11 cellular contexts compared by ENCODE assay signal in genomic region chr3:104437131-104437750, GRCh38.
DNase-seq lines count a peak whose midpoint lies in the region; ATAC-seq, FAIRE-seq and TF ChIP-seq lines count a peak whose summit lies in the region.
"Had no signal": no experiment of that assay in that cellular context is flagged by ENCODE, and none has a peak within 500 bp of the region (broad histone marks: within the 10 kb centered on the region; RNA-seq: fewer than 3 reads in every experiment).

No MANE protein-coding gene starts in this region.

- CTCF ChIA-PET in mammary epithelial cell (lab: Charles Lee; ENCODE audit: low non-redundant PET), result no interaction called here

- intact Hi-C loops in mammary epithelial cell (cut with micrococcal nuclease), result no loop called here

- H3K36me3 ChIP-seq in mammary epithelial cell (ENCODE audit: insufficient read depth, low read length), result no peaks in the 10 kb centered on the region
- H3K36me3 ChIP-seq: colonic mucosa had no signal

- peak overlapping the region; percentile 67 for H3K27ac ChIP-seq in mammary epithelial cell (ENCODE audit: insufficient read depth, low read depth, low read length)
- H3K27ac ChIP-seq: colonic mucosa had no signal

- H2AFZ ChIP-seq in mammary epithelial cell (ENCODE audit: low read depth, low read length), result peak overlapping the region; percentile 13

- WGBS in mammary epithelial cell (ENCODE audit: low coverage, missing lambda C conversion rate), result 44% methylated on average over 4 of the region's 4 CpGs

- peaks cover 26% of the 10 kb centered on the region for H3K4me1 ChIP-seq in mammary epithelial cell (ENCODE audit: insufficient read depth, low read length)
- H3K4me1 ChIP-seq: colonic mucosa had no signal

- DNase-seq in NCI-H510A treated with DMSO at 0.1 percent for 48 hours (lab: John Stamatoyannopoulos, UW), result peak; percentile 6
- no peak for DNase-seq in NCI-H510A (lab: John Stamatoyannopoulos, UW)
- peak; percentile 75 for DNase-seq in mammary epithelial cell
- DNase-seq in kidney tubule cell (ENCODE audit: low spot score), result peak; percentile 75
- peak; percentile 50 for DNase-seq in urothelium cell line (ENCODE audit: low spot score)
- no peak for DNase-seq in activated naive CD4-positive, alpha-beta T cell treated with Interleukin-2 at 50 U/mL for 16 hours
- no peak for DNase-seq in NCI-H524 (lab: John Stamatoyannopoulos, UW)
- DNase-seq: AML-193; colonic mucosa; stimulated activated CD4-positive, alpha-beta T cell treated with anti-CD3 and anti-CD28 coated beads, Interleukin-4, amount 100 ng/mL, for 4 hours had no signal

- peak overlapping the region; percentile 28 for H3K4me2 ChIP-seq in mammary epithelial cell (ENCODE audit: insufficient read depth, low read depth, low read length)

- no peak for ATAC-seq in GM21367 (IDR thresholded peaks at IDR 0.05; ENCODE audit: unreplicated experiment)

- no peaks in the 10 kb centered on the region for H3K9me3 ChIP-seq in mammary epithelial cell (replicated peaks; ENCODE audit: insufficient read depth, low read length)
- H3K9me3 ChIP-seq: colonic mucosa had no signal

- H3K9ac ChIP-seq in mammary epithelial cell (ENCODE audit: insufficient read depth, low read length), result peak overlapping the region; percentile 56

- no peaks in the 10 kb centered on the region for H3K79me2 ChIP-seq in mammary epithelial cell (ENCODE audit: insufficient read depth, low read length)

- TSS peak; percentile 52 for BruUV-seq in mammary epithelial cell (replicated peaks; lab: Mats Ljungman, UMichigan)

- no peak overlapping the region for H3K4me3 ChIP-seq in mammary epithelial cell (replicated peaks in 1 of 3; ENCODE audit: insufficient read depth in 1 of 3, low read depth in 2 of 3, low read length in 3 of 3)
- H3K4me3 ChIP-seq: colonic mucosa had no signal

- in situ Hi-C loops in mammary epithelial cell (cut with MboI; ENCODE audit: low sequenced_read_pairs in 2 of 2), result no loop called here

- dilution Hi-C loops in mammary epithelial cell (cut with HindIII; ENCODE audit: low sequenced_read_pairs), result no loop called here

- FAIRE-seq in urothelium cell line (lab: Jason Lieb, UNC), result no peak

- no peaks in the 10 kb centered on the region for H3K27me3 ChIP-seq in mammary epithelial cell (ENCODE audit: insufficient read depth, low read length)
- H3K27me3 ChIP-seq: colonic mucosa had no signal

- no peak for TF ChIP-seq CTCF in mammary epithelial cell (conservative IDR thresholded peaks at IDR 0.05 in 1 of 2, IDR thresholded peaks at IDR 0.05 in 1 of 2; ENCODE audit: extremely low read depth in 1 of 2, insufficient read depth in 1 of 2, low read depth in 1 of 2, low read length in 2 of 2)

- H4K20me1 ChIP-seq in mammary epithelial cell (ENCODE audit: insufficient read depth, low read length), result no peaks in the 10 kb centered on the region

Comparison
In these comparisons a context has a peak if more than half of its experiments do, and no peak if none do; other contexts are left out.
1. DNase-seq: peak in NCI-H510A treated with DMSO at 0.1 percent for 48 hours (single experiment), mammary epithelial cell (single experiment), kidney tubule cell (single experiment) and urothelium cell line (single experiment); none in NCI-H510A (single experiment), activated naive CD4-positive, alpha-beta T cell treated with Interleukin-2 at 50 U/mL for 16 hours (single experiment) and NCI-H524 (0 of 2).